7 cellular contexts compared by ENCODE assay signal in the genomic region with DNA sequence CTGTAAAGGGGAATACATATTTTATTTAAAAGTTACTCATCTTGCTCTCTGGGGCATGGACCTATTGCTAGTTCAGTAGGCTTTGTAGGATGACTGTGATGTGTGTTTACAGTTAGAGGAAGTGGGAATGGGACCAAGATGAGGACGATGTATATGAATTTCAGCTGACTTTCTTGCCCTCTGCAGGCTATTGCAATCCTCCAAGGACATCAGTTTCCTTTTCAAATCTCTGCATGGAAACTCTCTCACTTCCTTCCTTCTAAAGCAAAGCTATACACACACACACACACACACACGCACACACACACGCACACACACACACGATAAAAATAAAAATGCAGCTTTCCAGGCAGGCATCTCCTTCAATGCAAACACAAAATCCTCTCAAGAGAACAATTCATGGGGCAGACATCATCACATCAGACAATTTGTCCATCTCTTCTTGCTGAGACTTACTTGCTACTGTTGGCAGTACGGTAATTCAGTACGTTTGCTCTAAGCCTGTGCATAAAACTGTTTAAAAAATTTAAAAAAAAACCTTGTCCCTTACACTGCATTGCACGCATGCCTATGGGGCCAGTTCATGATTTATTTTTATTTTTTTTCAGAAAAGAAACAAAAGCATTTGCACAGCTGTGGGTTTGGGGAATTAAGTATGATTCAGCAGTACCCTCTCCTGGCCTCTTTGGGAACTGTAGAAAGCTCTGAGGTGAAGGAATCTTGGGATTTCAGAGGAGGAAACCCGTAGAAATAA. TPM values are rescaled to one million over a fixed set of nuclear protein-coding genes. Genes with fewer than 3 reads are reported as not detected.
DNase-seq lines count a peak whose midpoint lies in the region; ATAC-seq, FAIRE-seq and TF ChIP-seq lines count a peak whose summit lies in the region.

No MANE protein-coding gene starts in this region.

- H3K4me3 ChIP-seq in SK-N-SH (ENCODE audit: low read depth in 2 of 2, low read length in 1 of 2) (no peak overlapping the region), mucosa of rectum (ENCODE audit: low read length in 2 of 2) (peak overlapping the region in 1 of 2 donors; percentile 21)

- H4K20me1 ChIP-seq in SK-N-SH (ENCODE audit: insufficient read depth): no peaks in the 10 kb centered on the region

- H3K4me1 ChIP-seq in SK-N-SH (ENCODE audit: control insufficient read depth in 1 of 2, insufficient read depth in 2 of 2, low read depth in 1 of 2, low read length in 1 of 2) (no peaks in the 10 kb centered on the region), mucosa of rectum (ENCODE audit: control insufficient read depth in 2 of 2, insufficient read depth in 2 of 2, low read length in 2 of 2) (peaks cover 0 to 4% of the 10 kb centered on the region in 2 donors)

- H3K9me3 ChIP-seq in SK-N-SH: no peaks in the 10 kb centered on the region
- H3K9me3 ChIP-seq in mucosa of rectum (ENCODE audit: control insufficient read depth in 2 of 2, low read length in 2 of 2): no peaks in the 10 kb centered on the region

- peak; percentile 82 for TF ChIP-seq RAD21 in SK-N-SH (IDR thresholded peaks at IDR 0.05; ENCODE audit: low read length)

- no peak for FAIRE-seq in HTR-8/SVneo (lab: Jason Lieb, UNC)
- FAIRE-seq in endometrium (lab: Jason Lieb, UNC): peak; percentile 84

- ATAC-seq in HG03280 (IDR thresholded peaks at IDR 0.05; ENCODE audit: unreplicated experiment) (no peak), GM18858 (IDR thresholded peaks at IDR 0.05; ENCODE audit: unreplicated experiment) (no peak)

- H3K27me3 ChIP-seq in SK-N-SH (ENCODE audit: insufficient read depth) (no peaks in the 10 kb centered on the region), mucosa of rectum (ENCODE audit: control insufficient read depth in 2 of 2, insufficient read depth in 2 of 2, low read length in 2 of 2) (no peaks in the 10 kb centered on the region)

- no peak overlapping the region for H3K27ac ChIP-seq in SK-N-SH (ENCODE audit: low read depth in 2 of 2, low read length in 1 of 2)
- H3K27ac ChIP-seq in mucosa of rectum (ENCODE audit: low read depth in 2 of 2, low read length in 2 of 2): peak overlapping the region; percentile 8 to 27

- TF ChIP-seq CTCF in SK-N-SH (IDR thresholded peaks at IDR 0.05): peak; percentile 83

- no peak for TF ChIP-seq EP300 in SK-N-SH (IDR thresholded peaks at IDR 0.05; ENCODE audit: borderline replicate concordance in 1 of 2, low read depth in 1 of 2, low read length in 1 of 2)

- CTCF ChIA-PET in SK-N-SH (lab: Yijun Ruan, JAX): interaction anchor here (0.5 to 2.7 kb wide), 24 partner anchors 9 to 1337 kb away, joined by 3 to 11 read pairs (median 3); no protein-coding TSS in a partner anchor

- H3K9me2 ChIP-seq in SK-N-SH: no peaks in the 10 kb centered on the region

- H3K36me3 ChIP-seq in SK-N-SH (replicated peaks in 1 of 2; ENCODE audit: control insufficient read depth in 1 of 2, insufficient read depth in 2 of 2, low read length in 1 of 2) (no peaks in the 10 kb centered on the region), mucosa of rectum (ENCODE audit: control insufficient read depth in 2 of 2, insufficient read depth in 2 of 2, low read length in 2 of 2) (no peaks in the 10 kb centered on the region)

- DNase-seq in Daoy (ENCODE audit: low read depth) (peak; percentile 32), HTR-8/SVneo (ENCODE audit: insufficient read length, low spot score) (peak; percentile 51), SK-N-SH (peak; percentile 48)

- H3F3A ChIP-seq in SK-N-SH (replicated peaks; ENCODE audit: insufficient read depth): no peaks in the 10 kb centered on the region

- 59% methylated on average over 8 of the region's 8 CpGs for WGBS in SK-N-SH (ENCODE audit: low lambda C conversion rate)

- POLR2A ChIA-PET in SK-N-SH (lab: Yijun Ruan, JAX): no interaction called here

- H3K79me2 ChIP-seq in SK-N-SH (ENCODE audit: insufficient read depth): no peaks in the 10 kb centered on the region

- H3K4me2 ChIP-seq in SK-N-SH: no peak overlapping the region

- H3K9ac ChIP-seq in SK-N-SH: no peak overlapping the region
- H3K9ac ChIP-seq in mucosa of rectum (ENCODE audit: low read depth in 1 of 2, low read length in 2 of 2): peak overlapping the region in 1 of 2 donors; percentile 14

- peak overlapping the region; percentile 61 for H2AFZ ChIP-seq in SK-N-SH (ENCODE audit: low read depth)

TF ChIP-seq in SK-N-SH, 30 proteins besides CTCF, POLR2A, EP300 and RAD21:
- TF ChIP-seq, protein P1, sequence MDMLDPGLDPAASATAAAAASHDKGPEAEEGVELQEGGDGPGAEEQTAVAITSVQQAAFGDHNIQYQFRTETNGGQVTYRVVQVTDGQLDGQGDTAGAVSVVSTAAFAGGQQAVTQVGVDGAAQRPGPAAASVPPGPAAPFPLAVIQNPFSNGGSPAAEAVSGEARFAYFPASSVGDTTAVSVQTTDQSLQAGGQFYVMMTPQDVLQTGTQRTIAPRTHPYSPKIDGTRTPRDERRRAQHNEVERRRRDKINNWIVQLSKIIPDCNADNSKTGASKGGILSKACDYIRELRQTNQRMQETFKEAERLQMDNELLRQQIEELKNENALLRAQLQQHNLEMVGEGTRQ (IDR thresholded peaks at IDR 0.05; ENCODE audit: borderline replicate concordance, low read depth, low read length): no peak
- peak; percentile 57 for TF ChIP-seq SMC3 (IDR thresholded peaks at IDR 0.05; ENCODE audit: low read depth, low read length)
- peak; percentile 3; the same call in 1 of the 2 replicates for TF ChIP-seq NRF1 (IDR thresholded peaks at IDR 0.05; ENCODE audit: low read depth, low read length)
- TF ChIP-seq GABPA (IDR thresholded peaks at IDR 0.05; ENCODE audit: low read depth): no peak

RNA-seq across cellular contexts. Expression of gene ICOS, which starts 27.2 kb away (rescaled TPM):
- total RNA-seq in Daoy (2014; rRNA removed; shearing (Covaris generic)): not detected in 2 replicates
- polyA plus RNA-seq in SK-N-SH (2012; rRNA removed): not detected in 2 replicates
- not detected in 2 replicates for polyA plus RNA-seq in SK-N-SH (2012; cell fraction: cytosol; rRNA removed)
- not detected in 2 replicates for polyA plus RNA-seq in SK-N-SH (2012; cell fraction: nucleus; rRNA removed)

RNA-seq across cellular contexts. Expression of gene CTLA4, which starts 41.8 kb away (rescaled TPM):
- not detected in 2 replicates for total RNA-seq in Daoy (2014; rRNA removed; shearing (Covaris generic))
- 0.03 TPM in 1 of 2 replicates, not detected in the other for polyA plus RNA-seq in SK-N-SH (2012; rRNA removed)
- polyA plus RNA-seq in SK-N-SH (2012; cell fraction: cytosol; rRNA removed): 0.01 TPM in 1 of 2 replicates, not detected in the other
- polyA plus RNA-seq in SK-N-SH (2012; cell fraction: nucleus; rRNA removed): 0.26 and 0.97 TPM in 2 replicates

Comparison
In these comparisons a context has a peak if more than half of its experiments do, and no peak if none do; other contexts are left out.
1. H3K27ac ChIP-seq: peak in mucosa of rectum (2 of 2); none in SK-N-SH (0 of 2).
2. Peak in every context shown above with its lines, with median percentiles within 50 percentile points of each other: DNase-seq.